Comparison of ENCODE assay signal across 8 cellular contexts in the genomic region with DNA sequence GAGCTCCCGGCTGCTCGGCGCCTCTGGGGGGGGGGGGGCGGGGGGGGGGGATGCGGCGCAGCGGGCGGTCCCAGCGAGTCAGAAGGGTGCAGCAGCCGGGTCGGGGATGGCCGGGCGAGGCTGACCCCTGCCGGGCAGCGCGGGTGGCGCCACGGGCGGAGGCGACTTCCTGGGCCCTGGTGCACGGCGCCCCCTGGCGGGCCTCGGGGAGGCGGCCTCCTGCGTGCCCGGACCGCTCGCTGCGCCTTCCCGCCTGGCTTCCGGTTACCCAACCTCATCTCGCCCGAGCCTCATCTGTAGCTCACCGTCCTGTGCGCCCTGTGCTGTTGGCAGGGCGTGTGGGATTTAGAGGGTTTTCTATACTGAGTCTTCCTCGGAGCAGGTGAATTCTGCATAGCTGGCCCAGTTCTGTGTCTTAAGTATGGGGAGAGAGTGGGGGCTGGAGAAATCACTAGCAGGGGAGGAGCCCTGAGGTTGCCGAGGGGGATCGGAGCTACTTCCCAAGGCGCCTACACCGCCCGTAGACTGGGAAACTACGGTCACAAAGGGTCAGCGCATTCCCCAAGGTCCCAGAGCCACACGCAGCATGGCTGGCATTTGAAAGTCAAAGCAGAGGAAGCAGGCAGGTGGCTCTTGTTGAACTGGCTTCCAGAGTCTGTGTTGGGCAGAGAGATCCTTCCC. TPM values are rescaled to one million over a fixed set of nuclear protein-coding genes. Genes with fewer than 3 reads are reported as not detected.
DNase-seq lines count a peak whose midpoint lies in the region; ATAC-seq and TF ChIP-seq lines count a peak whose summit lies in the region.

No MANE protein-coding gene starts in this region.

- TF ChIP-seq CTCF in coronary artery (IDR thresholded peaks at IDR 0.05) = peak; percentile 99

- peak overlapping the region; percentile 68 for H3K4me3 ChIP-seq in coronary artery

- peak; percentile 96 for DNase-seq in AG08396 (ENCODE audit: low spot score)
- DNase-seq in NCI-H226 = peak; percentile 73
- DNase-seq in activated CD4-positive, alpha-beta T cell treated with anti-CD3 and anti-CD28 coated beads for 48 hours = peak; percentile 92
- DNase-seq in coronary artery (ENCODE audit: low spot score) = peak; percentile 95
- DNase-seq in left lobe of liver (ENCODE audit: low spot score) = peak; percentile 91
- peak; percentile 74 to 84 for DNase-seq in stimulated activated CD4-positive, alpha-beta T cell treated with anti-CD3 and anti-CD28 coated beads, Interleukin-1b, Interleukin-23, amount 100 ng/mL, for 4 hours (ENCODE audit: low read depth in 2 of 2)

- ATAC-seq in GM18867 (IDR thresholded peaks at IDR 0.05; ENCODE audit: unreplicated experiment) (peak; percentile 86), HG03097 (IDR thresholded peaks at IDR 0.05; ENCODE audit: low FRiP score, unreplicated experiment) (peak; percentile 74), left lobe of liver (peak; percentile 94)

- peak overlapping the region; percentile 72 to 87 for H3K27ac ChIP-seq in coronary artery

RNA-seq across cellular contexts. Expression of gene WDFY4, which starts 28.3 kb away (rescaled TPM):
- total RNA-seq in left lobe of liver = 1.3 TPM

RNA-seq across cellular contexts. Expression of gene ARHGAP22, which starts 51.5 kb away (rescaled TPM):
- total RNA-seq in left lobe of liver = 0.13 TPM

Comparison
In these comparisons a context has a peak if more than half of its experiments do, and no peak if none do; other contexts are left out.
1. Peak in every context shown above with its lines: DNase-seq, ATAC-seq, H3K4me3 ChIP-seq and H3K27ac ChIP-seq.